In the genomic region with DNA sequence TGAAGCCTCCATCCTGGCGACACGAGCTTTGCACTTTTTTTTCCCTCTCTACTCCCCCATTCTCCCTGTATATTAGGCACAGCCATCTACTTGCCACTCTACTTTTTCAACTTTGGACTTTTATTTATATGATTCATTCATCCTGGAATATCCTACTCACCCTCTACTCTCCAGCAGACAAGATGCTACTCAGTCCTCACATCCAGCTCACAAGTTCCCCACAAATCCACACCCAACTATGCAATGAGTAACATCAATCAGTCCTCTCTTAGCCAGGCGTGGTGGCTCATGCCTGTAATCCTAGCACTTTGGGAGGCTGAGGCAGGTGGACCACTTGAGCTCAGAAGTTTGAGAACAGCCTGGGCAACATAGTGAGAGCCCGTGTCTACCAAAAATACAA, we compare ENCODE assay signal across 1 cellular context.
TF ChIP-seq lines count a peak whose summit lies in the region.

No MANE protein-coding gene starts in this region.

TF ChIP-seq in GM12878, 131 proteins besides CTCF, POLR2A, EP300 and RAD21:
- TF ChIP-seq EED (IDR thresholded peaks at IDR 0.05; ENCODE audit: low read depth) (no peak), SMARCA5 (IDR thresholded peaks at IDR 0.05) (no peak)
- TF ChIP-seq, protein P1, sequence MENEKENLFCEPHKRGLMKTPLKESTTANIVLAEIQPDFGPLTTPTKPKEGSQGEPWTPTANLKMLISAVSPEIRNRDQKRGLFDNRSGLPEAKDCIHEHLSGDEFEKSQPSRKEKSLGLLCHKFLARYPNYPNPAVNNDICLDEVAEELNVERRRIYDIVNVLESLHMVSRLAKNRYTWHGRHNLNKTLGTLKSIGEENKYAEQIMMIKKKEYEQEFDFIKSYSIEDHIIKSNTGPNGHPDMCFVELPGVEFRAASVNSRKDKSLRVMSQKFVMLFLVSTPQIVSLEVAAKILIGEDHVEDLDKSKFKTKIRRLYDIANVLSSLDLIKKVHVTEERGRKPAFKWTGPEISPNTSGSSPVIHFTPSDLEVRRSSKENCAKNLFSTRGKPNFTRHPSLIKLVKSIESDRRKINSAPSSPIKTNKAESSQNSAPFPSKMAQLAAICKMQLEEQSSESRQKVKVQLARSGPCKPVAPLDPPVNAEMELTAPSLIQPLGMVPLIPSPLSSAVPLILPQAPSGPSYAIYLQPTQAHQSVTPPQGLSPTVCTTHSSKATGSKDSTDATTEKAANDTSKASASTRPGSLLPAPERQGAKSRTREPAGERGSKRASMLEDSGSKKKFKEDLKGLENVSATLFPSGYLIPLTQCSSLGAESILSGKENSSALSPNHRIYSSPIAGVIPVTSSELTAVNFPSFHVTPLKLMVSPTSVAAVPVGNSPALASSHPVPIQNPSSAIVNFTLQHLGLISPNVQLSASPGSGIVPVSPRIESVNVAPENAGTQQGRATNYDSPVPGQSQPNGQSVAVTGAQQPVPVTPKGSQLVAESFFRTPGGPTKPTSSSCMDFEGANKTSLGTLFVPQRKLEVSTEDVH (IDR thresholded peaks at IDR 0.05; ENCODE audit: low read depth, partially characterized antibody), result no peak
